Comparison of ENCODE assay signal across 9 cellular contexts in genomic region chr3:75816287-75816686, GRCh38. TPM values are rescaled to one million over a fixed set of nuclear protein-coding genes. Genes with fewer than 3 reads are reported as not detected.
DNase-seq lines count a peak whose midpoint lies in the region; ATAC-seq, FAIRE-seq and TF ChIP-seq lines count a peak whose summit lies in the region.
"Not testable (repeated sequence)": the region's sequence is repeated elsewhere in the genome, so short reads cannot be mapped to it uniquely, and the experiment has no call there.
"Had no signal": no experiment of that assay in that cellular context is flagged by ENCODE, and none has a peak within 500 bp of the region (broad histone marks: within the 10 kb centered on the region; RNA-seq: fewer than 3 reads in every experiment).

No MANE protein-coding gene starts in this region.

- not testable (repeated sequence) for H3K18ac ChIP-seq in H9 (ENCODE audit: insufficient read length, low read depth, low read length); mesendoderm (ENCODE audit: low read length)
- H3K18ac ChIP-seq in H1 (ENCODE audit: extremely low read depth, low read length): 0 out of 2 replicates have a peak overlapping the region, but pooled peaks have one; percentile 13

- H3K9ac ChIP-seq in H9 (ENCODE audit: extremely low read depth, insufficient read length, low read length); H1 (replicated peaks in 1 of 4; ENCODE audit: extremely low read depth in 1 of 4, low read depth in 3 of 4, low read length in 3 of 4); mesendoderm (ENCODE audit: low read length): not testable (repeated sequence)

- not testable (repeated sequence) for H3K4ac ChIP-seq in H9 (ENCODE audit: low read depth, low read length); H1 (replicated peaks; ENCODE audit: insufficient read length, low read depth, low read length); mesendoderm (ENCODE audit: low read depth, low read length)

- H2BK5ac ChIP-seq in H9 (ENCODE audit: insufficient read length, low read length); H1 (ENCODE audit: low read depth, low read length); mesendoderm (ENCODE audit: low read length): not testable (repeated sequence)

- not testable (repeated sequence) for H3K36me3 Mint-ChIP-seq in H9 (ENCODE audit: insufficient read depth in 1 of 3, low read depth in 3 of 3); WTC11

- H3K4me2 ChIP-seq in H9 (ENCODE audit: insufficient read depth, insufficient read length, low read length); H1 (ENCODE audit: insufficient read depth in 1 of 2, low read depth in 2 of 2, low read length in 2 of 2); mesendoderm (ENCODE audit: low read length): not testable (repeated sequence)

- H3K4me1 ChIP-seq in H9 (ENCODE audit: insufficient read depth, low read length); H1 (replicated peaks in 1 of 4; ENCODE audit: control insufficient read depth in 3 of 4, insufficient read depth in 4 of 4, low read length in 3 of 4); iPS DF 6.9 (ENCODE audit: control insufficient read depth, insufficient read depth, low read length); mesendoderm (ENCODE audit: control insufficient read depth, low read depth, low read length): not testable (repeated sequence)

- not testable (repeated sequence) for TF ChIP-seq EP300 in H1 (IDR thresholded peaks at IDR 0.05; ENCODE audit: borderline replicate concordance in 1 of 2, low read depth in 2 of 2, low read length in 2 of 2)

- POLR2A ChIA-PET in AG04450 (lab: Yijun Ruan, JAX); WTC11 (lab: Charles Lee): not testable (repeated sequence)
- POLR2A ChIA-PET in H1 (lab: Charles Lee; ENCODE audit: partially characterized antibody): interaction anchor here (1.3 kb wide), 1 partner anchor 8 kb away, joined by 3 read pairs; no protein-coding TSS in a partner anchor

- FAIRE-seq in H1 (lab: Jason Lieb, UNC): not testable (repeated sequence)

- not testable (repeated sequence) for H3K27me3 ChIP-seq in AG04450 (ENCODE audit: control insufficient read depth, insufficient read depth, low read length); H9 (ENCODE audit: insufficient read depth, low read length); H1 (replicated peaks in 1 of 4; ENCODE audit: control insufficient read depth in 3 of 4, extremely low read depth in 1 of 4, insufficient read depth in 3 of 4, low read length in 3 of 4); iPS DF 6.9 (ENCODE audit: control insufficient read depth, insufficient read depth, low read length); mesendoderm (ENCODE audit: insufficient read depth, low read length, poor library complexity)

- not testable (repeated sequence) for H3T11ph ChIP-seq in H9 (ENCODE audit: low read length)

- H2AFZ ChIP-seq in H9 (ENCODE audit: low read length); H1 (ENCODE audit: low read length): not testable (repeated sequence)

- no CpG with 5 or more reads among the region's 7 CpGs for WGBS in H9 (ENCODE audit: extremely low coverage, insufficient read length, low lambda C conversion rate)
- 60% methylated on average over 7 of the region's 7 CpGs; no CpG with 5 or more reads in 1 of the 2 experiments for WGBS in H1 (ENCODE audit: extremely low coverage in 1 of 2, insufficient coverage in 1 of 2, insufficient read length in 1 of 2, insufficient replicate concordance in 2 of 2, low coverage in 1 of 2, low lambda C conversion rate in 2 of 2, missing lambda C conversion rate in 1 of 2), 2 experiments
- WGBS in iPS DF 6.9 (ENCODE audit: insufficient coverage, insufficient read length): no CpG with 5 or more reads among the region's 7 CpGs
- no CpG with 5 or more reads among the region's 7 CpGs for WGBS in mesendoderm (ENCODE audit: extremely low coverage, insufficient coverage, low lambda C conversion rate)

- not testable (repeated sequence) for DNase-seq in AG04450 (ENCODE audit: low read depth, low spot score); H1 (ENCODE audit: low read depth in 1 of 2, low spot score in 2 of 2)
- DNase-seq in H9 (peak; percentile 35), NCI-H524 (lab: John Stamatoyannopoulos, UW) (peak; percentile 11 to 69), WTC11 (ENCODE audit: low spot score) (peak; percentile 27), iPS DF 6.9 (ENCODE audit: low read depth, low spot score) (peak; percentile 7), mesendoderm (peak; percentile 33)

- not testable (repeated sequence) for H3K9me3 Mint-ChIP-seq in H9, WTC11

- ATAC-seq in WTC11: peak; percentile 58

- TF ChIP-seq CTCF in AG04450 (IDR thresholded peaks at IDR 0.05; ENCODE audit: low read depth, low read length); H9 (conservative IDR thresholded peaks at IDR 0.05); WTC11 (IDR thresholded peaks at IDR 0.05); H1 (IDR thresholded peaks at IDR 0.05; ENCODE audit: control extremely low read depth in 1 of 3, insufficient read depth in 1 of 3, low read depth in 1 of 3, low read length in 3 of 3): not testable (repeated sequence)

- H2BK12ac ChIP-seq in H9 (ENCODE audit: insufficient read length, low read depth, low read length): not testable (repeated sequence)
- H2BK12ac ChIP-seq in H1 (ENCODE audit: low read depth, low read length): 0 out of 2 replicates have a peak overlapping the region, but pooled peaks have one; percentile 31

- not testable (repeated sequence) for H3K79me2 ChIP-seq in H9 (ENCODE audit: insufficient read depth, low read length); H1 (ENCODE audit: control insufficient read depth in 1 of 2, insufficient read depth in 2 of 2, low read length in 2 of 2); mesendoderm (ENCODE audit: control insufficient read depth, insufficient read depth, low read length)

- H4K91ac ChIP-seq in H9 (ENCODE audit: insufficient read length, low read depth, low read length); H1 (replicated peaks; ENCODE audit: insufficient read length, low read length): not testable (repeated sequence)

- not testable (repeated sequence) for H3K23ac ChIP-seq in H9 (ENCODE audit: insufficient read length, low read depth, low read length); H1 (ENCODE audit: insufficient read length); mesendoderm (ENCODE audit: low read length)

- not testable (repeated sequence) for H4K8ac ChIP-seq in H9 (replicated peaks; ENCODE audit: insufficient read length, low read depth, low read length); H1 (ENCODE audit: extremely low read depth, insufficient read depth, low read length); mesendoderm (ENCODE audit: low read depth, low read length)

- TF ChIP-seq RAD21 in H1 (IDR thresholded peaks at IDR 0.05 in 1 of 2, conservative IDR thresholded peaks at IDR 0.05 in 1 of 2; ENCODE audit: low read depth in 2 of 2, low read length in 2 of 2): not testable (repeated sequence)

- peak overlapping the region; percentile 57 for H3K27ac ChIP-seq in AG04450 (ENCODE audit: low read depth, low read length)
- not testable (repeated sequence) for H3K27ac ChIP-seq in H9 (ENCODE audit: insufficient read length, low read depth, low read length); H1 (ENCODE audit: low read depth, low read length); iPS DF 6.9 (ENCODE audit: low read length); mesendoderm (ENCODE audit: low read depth, low read length)

- not testable (repeated sequence) for H4K20me1 ChIP-seq in H9 (ENCODE audit: control insufficient read depth, insufficient read depth, insufficient read length); H1 (replicated peaks in 1 of 2; ENCODE audit: control insufficient read depth in 1 of 2, insufficient read depth in 2 of 2, low read length in 2 of 2)

- not testable (repeated sequence) for H2BK120ac ChIP-seq in H9 (ENCODE audit: low read depth, low read length, poor library complexity, severe bottlenecking); H1 (replicated peaks; ENCODE audit: low read depth, low read length); mesendoderm (ENCODE audit: low read depth, low read length)

- H3K79me1 ChIP-seq in H9 (ENCODE audit: insufficient read depth, low read depth, low read length, poor library complexity, severe bottlenecking); H1 (ENCODE audit: low read depth, low read length); mesendoderm (ENCODE audit: low read length): not testable (repeated sequence)

- not testable (repeated sequence) for H2AK5ac ChIP-seq in H9 (ENCODE audit: insufficient read length, low read length); H1 (ENCODE audit: low read depth, low read length); mesendoderm (ENCODE audit: low read length)

- CTCF ChIA-PET in AG04450 (lab: Charles Lee): interaction anchor here (1.5 to 3.2 kb wide), 3 partner anchors 229 to 300 kb away, joined by 4 to 28 read pairs (median 4); no protein-coding TSS in a partner anchor
- CTCF ChIA-PET in WTC11 (lab: Charles Lee): interaction anchor here (1.5 to 4.1 kb wide), 2 partner anchors 46 to 93 kb away, joined by 4 to 15 read pairs; no protein-coding TSS in a partner anchor
- CTCF ChIA-PET in H1 (lab: Charles Lee; ENCODE audit: partially characterized antibody): interaction anchor here (0.9 to 4.2 kb wide), 6 partner anchors 9 to 291 kb away, joined by 3 to 22 read pairs (median 10); no protein-coding TSS in a partner anchor

- not testable (repeated sequence) for H4K5ac ChIP-seq in H9 (ENCODE audit: insufficient read length, low read depth, low read length); H1 (ENCODE audit: insufficient read length, low read depth, low read length); mesendoderm (ENCODE audit: low read length)

- H3K4me3 ChIP-seq in AG04450 (ENCODE audit: low read depth, low read length); H1 (ENCODE audit: extremely low read depth in 1 of 4, insufficient read depth in 2 of 4, low read depth in 3 of 4, low read length in 4 of 4); iPS DF 6.9 (ENCODE audit: low read length); mesendoderm (ENCODE audit: low read length): not testable (repeated sequence)

- H3K36me3 ChIP-seq in H1 (ENCODE audit: control insufficient read depth in 2 of 4, insufficient read depth in 4 of 4, low read length in 3 of 4); iPS DF 6.9 (ENCODE audit: control insufficient read depth, insufficient read depth, low read length); mesendoderm (ENCODE audit: control insufficient read depth, insufficient read depth, low read length): not testable (repeated sequence)

- not testable (repeated sequence) for H3K56ac ChIP-seq in H9 (ENCODE audit: insufficient read length, low read depth, low read length); H1 (replicated peaks; ENCODE audit: insufficient read length, low read depth, low read length); mesendoderm (ENCODE audit: low read length)

- not testable (repeated sequence) for H2BK20ac ChIP-seq in H9 (ENCODE audit: low read depth, low read length, poor library complexity, severe bottlenecking); H1 (ENCODE audit: low read length)

- peak overlapping the region; percentile 66 to 73 (median 71); a peak in 4 of 7 replicates for H3K27ac Mint-ChIP-seq in H9
- peak overlapping the region; percentile 69 for H3K27ac Mint-ChIP-seq in WTC11

- H3K14ac ChIP-seq in H9 (ENCODE audit: insufficient read depth, low read length); H1 (ENCODE audit: insufficient read length): not testable (repeated sequence)

- peak overlapping the region in 1 of 2 experiments; percentile 4; a peak in 1 of 5 replicates for H3K4me3 Mint-ChIP-seq in H9
- H3K4me3 Mint-ChIP-seq in WTC11: peak overlapping the region; percentile 46

- not testable (repeated sequence) for H3K23me2 ChIP-seq in H9 (ENCODE audit: insufficient read length, low read depth, low read length, poor library complexity, severe bottlenecking); H1 (ENCODE audit: low read depth, low read length)

- TF ChIP-seq POLR2A in H1 (IDR thresholded peaks at IDR 0.05; ENCODE audit: control extremely low read depth in 1 of 2, low read depth in 2 of 2, low read length in 2 of 2): not testable (repeated sequence)

- H2BK15ac ChIP-seq in H9 (ENCODE audit: low read depth, low read length); H1 (ENCODE audit: low read length); mesendoderm (replicated peaks; ENCODE audit: low read depth): not testable (repeated sequence)

- H3K27me3 Mint-ChIP-seq in H9 (ENCODE audit: low read depth): not testable (repeated sequence)
- peaks cover 17% of the 10 kb centered on the region for H3K27me3 Mint-ChIP-seq in WTC11 (ENCODE audit: low read depth)

- H3K4me1 Mint-ChIP-seq in H9 (peaks cover 57 to 60% of the 10 kb centered on the region in 2 experiments), WTC11 (peaks cover 82% of the 10 kb centered on the region)

- not testable (repeated sequence) for H3K9me3 ChIP-seq in AG04450 (ENCODE audit: control insufficient read depth, insufficient read depth, low read length); H9 (ENCODE audit: control insufficient read depth, low read depth, low read length); H1 (ENCODE audit: insufficient read depth in 2 of 2, low read depth in 1 of 2, low read length in 1 of 2); iPS DF 6.9 (ENCODE audit: control insufficient read depth, insufficient read depth, low read length)

RNA-seq across cellular contexts. Expression of gene ZNF717, which starts 30.9 kb away (rescaled TPM):
- 11.5 and 13.5 TPM in 2 replicates for polyA plus RNA-seq in AG04450 (2011; rRNA removed)
- polyA minus RNA-seq in AG04450 (2011; rRNA and poly(A)+ RNA removed): 17.0 and 28.0 TPM in 2 replicates
- total RNA-seq in H9 (2021): 13.0 and 15.1 TPM in 2 replicates
- total RNA-seq in WTC11 (2021): 33.5 to 35.6 TPM (median 35.4 TPM) in 3 replicates
- not detected in 2 replicates for total RNA-seq in H1 (2021; fragmentation: NEBNext Ultra II Directional; extraction: Animal tissue kit (Norgen Biotek cat#: 25700))
- 8.6 and 14.2 TPM in 2 replicates for polyA plus RNA-seq in H1 (2011; rRNA removed)
- 15.9 TPM for polyA plus RNA-seq in H1 (2011; cell fraction: cytosol; rRNA removed)
- 10.9 TPM for polyA plus RNA-seq in H1 (2011; cell fraction: nucleus; rRNA removed)
- 9.2 to 12.3 TPM (median 10.2 TPM) in 4 replicates for polyA plus RNA-seq in H1 (2012, experiment 1 of 2)
- polyA plus RNA-seq in H1 (2012, experiment 2 of 2): 2.9 TPM
- polyA plus RNA-seq in H1 (2013, experiment 1 of 2): 11.4 TPM
- polyA plus RNA-seq in H1 (2013, experiment 2 of 2): 10.5 TPM
- 47.6 and 62.7 TPM in 2 replicates for polyA minus RNA-seq in H1 (2011; rRNA and poly(A)+ RNA removed)
- 18.2 TPM for polyA minus RNA-seq in H1 (2011; cell fraction: cytosol; rRNA and poly(A)+ RNA removed)
- polyA minus RNA-seq in H1 (2011; cell fraction: nucleus; rRNA and poly(A)+ RNA removed): 72.8 TPM
- polyA plus RNA-seq in mesendoderm (2013, experiment 1 of 2): 3.7 TPM
- polyA plus RNA-seq in mesendoderm (2013, experiment 2 of 2): 4.2 TPM
- total RNA-seq: H7, HepG2 had no signal
- polyA plus RNA-seq: HepG2 had no signal

Comparison
In these comparisons a context has a peak if more than half of its experiments do, and no peak if none do; other contexts are left out.
1. RNA of gene ZNF717, which starts 30.9 kb away (total RNA-seq): 33.5 to 35.6 TPM in WTC11 and 13.0 to 15.1 TPM in H9; not detected in H1; every median in the first group is over 10 times any median in the second.